In the genomic region with DNA sequence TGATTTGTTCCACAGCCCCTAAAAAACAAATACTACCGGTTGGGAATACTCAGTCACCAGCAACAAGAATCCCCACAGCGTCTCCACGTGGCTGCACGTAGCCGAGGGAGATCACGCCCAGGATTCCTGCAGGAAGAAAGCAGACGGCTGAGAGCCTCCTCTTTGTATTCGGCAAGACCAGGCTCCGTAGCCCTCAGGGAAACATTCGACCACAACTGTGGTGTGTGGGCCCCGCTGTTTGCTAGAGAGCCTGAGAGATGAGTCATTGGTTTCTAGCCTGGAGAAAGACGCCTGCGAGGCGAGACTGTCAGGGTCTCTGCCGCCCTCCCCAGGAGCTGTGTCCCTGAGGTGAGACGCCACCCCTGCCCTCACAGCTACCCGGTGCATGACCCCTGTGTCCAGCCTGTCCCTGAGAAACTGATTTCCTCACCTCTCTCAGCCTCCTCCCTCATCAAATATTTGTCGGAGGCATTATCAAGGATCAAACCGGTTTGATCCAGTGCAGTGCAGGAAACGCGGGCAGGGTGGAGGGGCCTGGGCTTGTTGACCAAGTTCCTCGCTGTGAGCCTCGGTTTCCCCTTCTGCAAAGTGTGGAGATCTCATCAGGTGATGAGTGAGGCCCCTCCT, we compare ENCODE assay signal across 8 cellular contexts. TPM values are rescaled to one million over a fixed set of nuclear protein-coding genes. Genes with fewer than 3 reads are reported as not detected.
DNase-seq lines count a peak whose midpoint lies in the region; ATAC-seq and TF ChIP-seq lines count a peak whose summit lies in the region.

No MANE protein-coding gene starts in this region.

- H3K9me3 Mint-ChIP-seq in glutamatergic neuron (ENCODE audit: unreplicated experiment) = peaks cover 16% of the 10 kb centered on the region

- peaks cover 10% of the 10 kb centered on the region for H3F3A ChIP-seq in smooth muscle cell (ENCODE audit: low read depth)

- H3K27me3 ChIP-seq in smooth muscle cell (ENCODE audit: low read depth) = no peaks in the 10 kb centered on the region

- peak; percentile 95 for DNase-seq in SIG-M5 treated with dmso at 0.1 percent for 504 hours (lab: John Stamatoyannopoulos, UW; ENCODE audit: unreplicated experiment)
- DNase-seq in activated effector memory CD4-positive, alpha-beta T cell treated with anti-CD3 and anti-CD28 coated beads, Interleukin-2, amount 50 U/mL, for 16 hours = peak; percentile 90
- DNase-seq in glutamatergic neuron = peak; percentile 77
- peak; percentile 36 for DNase-seq in smooth muscle cell (lab: John Stamatoyannopoulos, UW; ENCODE audit: unreplicated experiment)
- DNase-seq in NCI-H2196 treated with DMSO at 0.1 percent for 48 hours (lab: John Stamatoyannopoulos, UW; ENCODE audit: unreplicated experiment) = no peak
- no peak for DNase-seq in globus pallidus (ENCODE audit: low spot score)

- peaks cover 23% of the 10 kb centered on the region for H3K4me1 Mint-ChIP-seq in glutamatergic neuron (ENCODE audit: low read depth, unreplicated experiment)

- peak overlapping the region; percentile 91 for H3K27ac Mint-ChIP-seq in glutamatergic neuron (ENCODE audit: unreplicated experiment)

- no peaks in the 10 kb centered on the region for H3K36me3 Mint-ChIP-seq in glutamatergic neuron (ENCODE audit: unreplicated experiment)

- peak overlapping the region; percentile 67 for H3K27ac ChIP-seq in smooth muscle cell (ENCODE audit: low read depth)

- TF ChIP-seq CTCF in glutamatergic neuron (IDR thresholded peaks at IDR 0.05; ENCODE audit: partially characterized antibody, unreplicated experiment) = no peak
- no peak for TF ChIP-seq CTCF in smooth muscle cell (IDR thresholded peaks at IDR 0.05; ENCODE audit: borderline replicate concordance, insufficient read depth, poor library complexity, severe bottlenecking)

- H3K4me1 ChIP-seq in smooth muscle cell (ENCODE audit: low read depth) = peaks cover 4% of the 10 kb centered on the region

- H3K79me2 ChIP-seq in smooth muscle cell (ENCODE audit: low read depth) = no peaks in the 10 kb centered on the region

- H3K4me2 ChIP-seq in smooth muscle cell = peak overlapping the region; percentile 79

- peak; percentile 78 for ATAC-seq in GM18498 (IDR thresholded peaks at IDR 0.05; ENCODE audit: unreplicated experiment)
- peak; percentile 73 for ATAC-seq in HG02938 (IDR thresholded peaks at IDR 0.05; ENCODE audit: unreplicated experiment)

- no peaks in the 10 kb centered on the region for H3K36me3 ChIP-seq in smooth muscle cell (ENCODE audit: low read depth)

- H2AFZ ChIP-seq in smooth muscle cell (ENCODE audit: low read depth) = peak overlapping the region; percentile 1

- H3K4me3 ChIP-seq in smooth muscle cell = no peak overlapping the region

- WGBS in smooth muscle cell (ENCODE audit: low lambda C conversion rate) = 14% methylated on average over 23 of the region's 23 CpGs

- peak overlapping the region; percentile 32 for H3K9ac ChIP-seq in smooth muscle cell (ENCODE audit: low read depth)

- peaks cover 24% of the 10 kb centered on the region for H3K27me3 Mint-ChIP-seq in glutamatergic neuron (ENCODE audit: unreplicated experiment)

- H4K20me1 ChIP-seq in smooth muscle cell (ENCODE audit: low read depth) = no peaks in the 10 kb centered on the region

- peak overlapping the region; percentile 65 for H3K4me3 Mint-ChIP-seq in glutamatergic neuron (ENCODE audit: unreplicated experiment)

- no peaks in the 10 kb centered on the region for H3K9me3 ChIP-seq in smooth muscle cell (replicated peaks; ENCODE audit: low read depth)

RNA-seq across cellular contexts. Expression of a gene that starts 4.7 kb away (rescaled TPM):
- not detected for total RNA-seq in glutamatergic neuron (ENCODE audit: unreplicated experiment)
- total RNA-seq in smooth muscle cell = 1.3 and 4.0 TPM in 2 replicates
- 6.6 and 27.3 TPM in 2 replicates for polyA plus RNA-seq in smooth muscle cell

RNA-seq across cellular contexts. Expression of a gene that starts 20.7 kb away (rescaled TPM):
- 66.1 TPM for total RNA-seq in glutamatergic neuron (ENCODE audit: unreplicated experiment)
- 67.1 and 70.2 TPM in 2 replicates for total RNA-seq in smooth muscle cell
- 46.2 and 48.9 TPM in 2 replicates for polyA plus RNA-seq in smooth muscle cell

RNA-seq across cellular contexts. Expression of a gene that starts 27.0 kb away (rescaled TPM):
- total RNA-seq in glutamatergic neuron (ENCODE audit: unreplicated experiment) (22.5 TPM), smooth muscle cell (20.6 and 21.8 TPM in 2 replicates)
- 39.8 and 41.8 TPM in 2 replicates for polyA plus RNA-seq in smooth muscle cell

RNA-seq across cellular contexts. Expression of a gene that starts 48.5 kb away (rescaled TPM):
- total RNA-seq in glutamatergic neuron (ENCODE audit: unreplicated experiment) = 226 TPM
- 165 TPM in 2 replicates for total RNA-seq in smooth muscle cell
- 206 and 231 TPM in 2 replicates for polyA plus RNA-seq in smooth muscle cell

Comparison
In these comparisons a context has a peak if more than half of its experiments do, and no peak if none do; other contexts are left out.
1. DNase-seq: peak in SIG-M5 treated with dmso at 0.1 percent for 504 hours (single experiment), activated effector memory CD4-positive, alpha-beta T cell treated with anti-CD3 and anti-CD28 coated beads, Interleukin-2, amount 50 U/mL, for 16 hours (single experiment), glutamatergic neuron (single experiment) and smooth muscle cell (single experiment); none in NCI-H2196 treated with DMSO at 0.1 percent for 48 hours (single experiment) and globus pallidus (single experiment).